8 cellular contexts compared by ENCODE assay signal in genomic region chr16:88686439-88687253, GRCh38. TPM values are rescaled to one million over a fixed set of nuclear protein-coding genes. Genes with fewer than 3 reads are reported as not detected.
A peak's percentile ranks its signal among the peaks of the same experiment; 100 is the strongest.
DNase-seq lines count a peak whose midpoint lies in the region; ATAC-seq lines count a peak whose summit lies in the region.

TSS of gene SNAI3 (minus strand) at chr16:88686507. CDS start at chr16:88686406, 101 bp downstream.

- DNase-seq in ACHN (peak; percentile 85), NCI-H526 treated with DMSO at 0.1 percent for 48 hours (lab: John Stamatoyannopoulos, UW) (peak; percentile 39)
- peak; percentile 90 for DNase-seq in activated CD4-positive, alpha-beta memory T cell treated with anti-CD3 and anti-CD28 coated beads, Interleukin-2, amount 10 ng/mL, durations not matched to agents 7 days and 5 days
- peak; percentile 79 for DNase-seq in effector CD8-positive, alpha-beta T cell (lab: John Stamatoyannopoulos, UW)
- DNase-seq in stimulated activated CD8-positive, alpha-beta memory T cell treated with anti-CD3 and anti-CD28 coated beads, Interleukin-15, amount 100 ng/mL, for 4 hours (ENCODE audit: low read depth in 2 of 2) = peak; percentile 70 to 77

- H3K4me3 Mint-ChIP-seq in activated CD4-positive, alpha-beta memory T cell treated with anti-CD3 and anti-CD28 coated beads, Interleukin-2, amount 10 ng/mL, durations not matched to agents 7 days and 5 days = peak within 1 kb of the TSS; percentile 76

- peak within 1 kb of the TSS; percentile 33 for H3K4me3 ChIP-seq in mesodermal cell (ENCODE audit: extremely low read depth, insufficient read depth, low read length, poor library complexity, severe bottlenecking)

- H3K27ac ChIP-seq in mesodermal cell (ENCODE audit: low read depth, low read length, severe bottlenecking) = no peak within 1 kb of the TSS

- H3K27ac Mint-ChIP-seq in activated CD4-positive, alpha-beta memory T cell treated with anti-CD3 and anti-CD28 coated beads, Interleukin-2, amount 10 ng/mL, durations not matched to agents 7 days and 5 days = peak within 1 kb of the TSS; percentile 44

- H3K9me3 Mint-ChIP-seq in activated CD4-positive, alpha-beta memory T cell treated with anti-CD3 and anti-CD28 coated beads, Interleukin-2, amount 10 ng/mL, durations not matched to agents 7 days and 5 days = no peaks in the 10 kb centered on the region

- POLR2A ChIA-PET in activated CD4-positive, alpha-beta memory T cell treated with anti-CD3 and anti-CD28 coated beads, Interleukin-2, amount 10 ng/mL, durations not matched to agents 7 days and 5 days (lab: Charles Lee) = interaction anchor here (0.6 to 4.7 kb wide), 8 partner anchors 11 to 1188 kb away, joined by 3 to 41 read pairs (median 5); partner anchors contain the start of genes CTU2, MVD and RNF166

- H3K9me3 ChIP-seq in mesodermal cell (ENCODE audit: control insufficient read depth, low read length) = no peaks in the 10 kb centered on the region

- CTCF ChIA-PET in activated CD4-positive, alpha-beta memory T cell treated with anti-CD3 and anti-CD28 coated beads, Interleukin-2, amount 10 ng/mL, durations not matched to agents 7 days and 5 days (lab: Charles Lee) = interaction anchor here (1.4 kb wide), 1 partner anchor 19 kb away, joined by 4 read pairs; no protein-coding TSS in a partner anchor

- no peaks in the 10 kb centered on the region for H3K27me3 Mint-ChIP-seq in activated CD4-positive, alpha-beta memory T cell treated with anti-CD3 and anti-CD28 coated beads, Interleukin-2, amount 10 ng/mL, durations not matched to agents 7 days and 5 days

- H3K4me1 ChIP-seq in mesodermal cell (ENCODE audit: control insufficient read depth, insufficient read depth, low read length, poor library complexity, severe bottlenecking) = peaks cover 5% of the 10 kb centered on the region

- peaks cover 11% of the 10 kb centered on the region for H3K36me3 Mint-ChIP-seq in activated CD4-positive, alpha-beta memory T cell treated with anti-CD3 and anti-CD28 coated beads, Interleukin-2, amount 10 ng/mL, durations not matched to agents 7 days and 5 days (ENCODE audit: low read depth)

- peaks cover 59% of the 10 kb centered on the region for H3K4me1 Mint-ChIP-seq in activated CD4-positive, alpha-beta memory T cell treated with anti-CD3 and anti-CD28 coated beads, Interleukin-2, amount 10 ng/mL, durations not matched to agents 7 days and 5 days

- ATAC-seq in GM18867 (IDR thresholded peaks at IDR 0.05; ENCODE audit: unreplicated experiment) (peak; percentile 74), HG03139 (IDR thresholded peaks at IDR 0.05; ENCODE audit: unreplicated experiment) (peak; percentile 59)

- in situ Hi-C loops in ACHN (cut with HindIII; ENCODE audit: low pct_ligation_motif_present, low pct_unique_long_range_greater_than_20kb, low sequenced_read_pairs) = no loop called here

- 9 to 11% methylated on average over 45 to 59 of the region's 65 CpGs for WGBS in mesodermal cell (ENCODE audit: insufficient coverage in 2 of 2), 2 experiments

- H3K36me3 ChIP-seq in mesodermal cell (ENCODE audit: control insufficient read depth, insufficient read depth, low read length) = no peaks in the 10 kb centered on the region

RNA-seq across cellular contexts. Expression of gene SNAI3, which starts in this region (rescaled TPM):
- 10 to 100 TPM; 16.5 to 16.6 TPM for total RNA-seq in activated CD4-positive, alpha-beta memory T cell treated with anti-CD3 and anti-CD28 coated beads, Interleukin-2, amount 10 ng/mL, durations not matched to agents 7 days and 5 days
- polyA plus RNA-seq in mesodermal cell (2013, experiment 1 of 2) = 0.55 TPM
- polyA plus RNA-seq in mesodermal cell (2013, experiment 2 of 2) = 0.40 TPM

Comparison
In these comparisons a context has a peak if more than half of its experiments do, and no peak if none do; other contexts are left out.
1. DNase-seq: peak in every context shown above with its lines; median percentile 90 in activated CD4-positive, alpha-beta memory T cell treated with anti-CD3 and anti-CD28 coated beads, Interleukin-2, amount 10 ng/mL, durations not matched to agents 7 days and 5 days; 85 in ACHN; 79 in effector CD8-positive, alpha-beta T cell; 74 in stimulated activated CD8-positive, alpha-beta memory T cell treated with anti-CD3 and anti-CD28 coated beads, Interleukin-15, amount 100 ng/mL, for 4 hours; 39 in NCI-H526 treated with DMSO at 0.1 percent for 48 hours.